11 cellular contexts compared by ENCODE assay signal in the genomic region with DNA sequence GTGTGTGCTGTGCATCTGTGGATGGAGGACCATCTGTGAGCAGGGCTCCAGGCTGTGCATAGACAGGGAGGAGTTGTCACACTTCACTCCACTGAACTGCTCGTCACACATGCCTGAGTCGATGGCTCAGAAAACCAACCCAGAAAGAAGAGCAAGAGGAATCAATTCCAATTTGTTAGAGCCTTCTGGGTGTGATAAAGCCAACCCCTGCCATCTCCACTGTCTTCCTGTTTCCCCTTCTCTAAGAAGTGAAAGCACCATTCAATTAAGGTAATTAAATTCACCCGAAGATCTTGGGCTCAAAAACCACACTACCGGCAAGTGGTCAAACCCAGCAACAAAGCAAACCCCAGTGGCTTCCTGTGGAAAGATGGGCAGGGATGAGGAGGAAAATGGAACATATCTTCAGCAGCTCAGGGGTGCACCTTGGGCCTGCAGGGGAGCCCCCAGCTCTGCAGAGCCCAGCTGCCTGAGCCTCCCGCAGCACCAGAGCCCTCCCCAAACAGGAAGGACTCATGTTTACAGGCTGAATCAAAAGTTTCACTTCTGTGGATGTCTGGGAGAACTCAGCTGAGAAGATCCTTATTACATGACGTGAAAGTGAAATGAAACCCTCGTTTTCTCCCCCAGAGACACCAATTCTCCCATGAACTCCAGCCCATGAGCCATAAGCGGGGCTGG. TPM values are rescaled to one million over a fixed set of nuclear protein-coding genes. Genes with fewer than 3 reads are reported as not detected.
DNase-seq lines count a peak whose midpoint lies in the region; ATAC-seq and TF ChIP-seq lines count a peak whose summit lies in the region.
"Had no signal": no experiment of that assay in that cellular context is flagged by ENCODE, and none has a peak within 500 bp of the region (broad histone marks: within the 10 kb centered on the region; RNA-seq: fewer than 3 reads in every experiment).

No MANE protein-coding gene starts in this region.

- CTCF ChIA-PET in Caco-2 (lab: Charles Lee): no interaction called here

- POLR2A ChIA-PET in Caco-2 (lab: Charles Lee): no interaction called here

- H3K4me1 Mint-ChIP-seq in activated T-cell treated with anti-CD3 and anti-CD28 coated beads, Interleukin-2, amount 50 U/mL, for 4 hours (ENCODE audit: low read depth): peaks cover 21% of the 10 kb centered on the region
- H3K4me1 Mint-ChIP-seq in activated naive CD8-positive, alpha-beta T cell (ENCODE audit: low read depth): peaks cover 15% of the 10 kb centered on the region
- H3K4me1 Mint-ChIP-seq in Caco-2 (ENCODE audit: low read depth, unreplicated experiment): no peaks in the 10 kb centered on the region

- H3K27me3 Mint-ChIP-seq in activated T-cell treated with anti-CD3 and anti-CD28 coated beads, Interleukin-2, amount 50 U/mL, for 4 hours (ENCODE audit: low read depth): no peaks in the 10 kb centered on the region
- H3K27me3 Mint-ChIP-seq in activated naive CD8-positive, alpha-beta T cell: peaks cover 1% of the 10 kb centered on the region
- peaks cover 28% of the 10 kb centered on the region for H3K27me3 Mint-ChIP-seq in Caco-2 (ENCODE audit: insufficient read depth, unreplicated experiment)

- TF ChIP-seq CTCF in colonic mucosa (IDR thresholded peaks at IDR 0.05) (no peak), Caco-2 (IDR thresholded peaks at IDR 0.05; ENCODE audit: insufficient read depth in 1 of 2, low read depth in 1 of 2, low read length in 1 of 2, severe bottlenecking in 1 of 2, unreplicated experiment in 1 of 2) (no peak)

- ATAC-seq in activated T-cell treated with anti-CD3 and anti-CD28 coated beads, Interleukin-2, amount 50 U/mL, for 4 hours: peak; percentile 23 to 29
- peak; percentile 74 for ATAC-seq in stimulated activated naive CD8-positive, alpha-beta T cell treated with anti-CD3 and anti-CD28 coated beads, Interleukin-15, Interleukin-2, amounts not matched to agents 100 U/mL and 50 U/mL, for 24 hours
- no peak for ATAC-seq in GM21381 (IDR thresholded peaks at IDR 0.05; ENCODE audit: unreplicated experiment)
- ATAC-seq: K562 had no signal

- H3K4me1 ChIP-seq in colonic mucosa (no peaks in the 10 kb centered on the region), Caco-2 (no peaks in the 10 kb centered on the region)
- H3K4me1 ChIP-seq: suprapubic skin had no signal

- no peak for DNase-seq in activated T-cell treated with anti-CD3 and anti-CD28 coated beads, Interleukin-2, amount 50 U/mL, for 4 hours
- DNase-seq in activated T-cell treated with anti-CD3 and anti-CD28 coated beads, Interleukin-2, amount 50 U/mL, for 1 hour: no peak
- peak; percentile 74 for DNase-seq in Jurkat, Clone E6-1 (ENCODE audit: low read depth, low spot score)
- DNase-seq in stimulated activated naive CD8-positive, alpha-beta T cell treated with anti-CD3 and anti-CD28 coated beads, Interleukin-15, Interleukin-2, amounts not matched to agents 100 U/mL and 50 U/mL, for 24 hours: peak; percentile 56
- DNase-seq in colonic mucosa (no peak), Caco-2 (no peak)
- DNase-seq: hypothalamus had no signal

- BruUV-seq in Caco-2 (replicated peaks; lab: Mats Ljungman, UMichigan): no TSS peak

- peak overlapping the region; percentile 22 for H3K4me3 Mint-ChIP-seq in activated T-cell treated with anti-CD3 and anti-CD28 coated beads, Interleukin-2, amount 50 U/mL, for 4 hours
- H3K4me3 Mint-ChIP-seq in activated naive CD8-positive, alpha-beta T cell: peak overlapping the region; percentile 48
- no peak overlapping the region for H3K4me3 Mint-ChIP-seq in Caco-2 (ENCODE audit: unreplicated experiment)

- H3K9me3 ChIP-seq in colonic mucosa (no peaks in the 10 kb centered on the region), Caco-2 (no peaks in the 10 kb centered on the region)
- H3K9me3 ChIP-seq: suprapubic skin had no signal

- no peaks in the 10 kb centered on the region for H3K36me3 Mint-ChIP-seq in activated T-cell treated with anti-CD3 and anti-CD28 coated beads, Interleukin-2, amount 50 U/mL, for 4 hours (ENCODE audit: insufficient read depth)
- H3K36me3 Mint-ChIP-seq in activated naive CD8-positive, alpha-beta T cell: no peaks in the 10 kb centered on the region
- no peaks in the 10 kb centered on the region for H3K36me3 Mint-ChIP-seq in Caco-2 (ENCODE audit: insufficient read depth, unreplicated experiment)

- H3K4me3 ChIP-seq in Jurkat, Clone E6-1 (ENCODE audit: low read length): peak overlapping the region; percentile 1; the same call in 1 of the 2 replicates
- H3K4me3 ChIP-seq in colonic mucosa (no peak overlapping the region), Caco-2 (ENCODE audit: low read depth, low read length) (no peak overlapping the region)
- H3K4me3 ChIP-seq: K562, suprapubic skin had no signal

- no peak overlapping the region for H3K27ac ChIP-seq in colonic mucosa
- H3K27ac ChIP-seq: suprapubic skin had no signal

- H3K9ac ChIP-seq in colonic mucosa (ENCODE audit: low read depth in 2 of 2, low read length in 2 of 2): no peak overlapping the region

- H3K27ac Mint-ChIP-seq in activated naive CD8-positive, alpha-beta T cell: peak overlapping the region; percentile 74
- H3K27ac Mint-ChIP-seq in Caco-2 (ENCODE audit: unreplicated experiment): no peak overlapping the region

- no peaks in the 10 kb centered on the region for H3K36me3 ChIP-seq in colonic mucosa
- no peaks in the 10 kb centered on the region for H3K36me3 ChIP-seq in Caco-2 (ENCODE audit: control insufficient read depth, insufficient read depth, low read length)
- H3K36me3 ChIP-seq: suprapubic skin had no signal

- no peaks in the 10 kb centered on the region for H3K9me3 Mint-ChIP-seq in activated T-cell treated with anti-CD3 and anti-CD28 coated beads, Interleukin-2, amount 50 U/mL, for 4 hours
- H3K9me3 Mint-ChIP-seq in activated naive CD8-positive, alpha-beta T cell (ENCODE audit: low read depth): no peaks in the 10 kb centered on the region
- no peaks in the 10 kb centered on the region for H3K9me3 Mint-ChIP-seq in Caco-2 (ENCODE audit: unreplicated experiment)

- H3K27me3 ChIP-seq in colonic mucosa: no peaks in the 10 kb centered on the region
- H3K27me3 ChIP-seq in Caco-2 (replicated peaks; ENCODE audit: control insufficient read depth, insufficient read depth, low read length): no peaks in the 10 kb centered on the region; the same call in 1 of the 2 replicates
- H3K27me3 ChIP-seq: suprapubic skin had no signal

- intact Hi-C loops in colonic mucosa (cut with DNase I) (no loop called here), Caco-2 (cut with micrococcal nuclease; ENCODE audit: unreplicated experiment) (no loop called here)

RNA-seq across cellular contexts. Expression of a gene that starts 10.9 kb away (rescaled TPM):
- not detected for total RNA-seq in activated T-cell treated with anti-CD3 and anti-CD28 coated beads, Interleukin-2, amount 50 U/mL, for 4 hours
- not detected for polyA plus RNA-seq in Jurkat, Clone E6-1 (2012; ENCODE audit: insufficient read depth, insufficient read length)
- not detected for total RNA-seq in colonic mucosa
- total RNA-seq in Caco-2 (2022): not detected in 2 replicates
- total RNA-seq: suprapubic skin had no signal

Comparison
In these comparisons a context has a peak if more than half of its experiments do, and no peak if none do; other contexts are left out.
1. DNase-seq: peak in Jurkat, Clone E6-1 (single experiment) and stimulated activated naive CD8-positive, alpha-beta T cell treated with anti-CD3 and anti-CD28 coated beads, Interleukin-15, Interleukin-2, amounts not matched to agents 100 U/mL and 50 U/mL, for 24 hours (single experiment); none in activated T-cell treated with anti-CD3 and anti-CD28 coated beads, Interleukin-2, amount 50 U/mL, for 4 hours (single experiment), activated T-cell treated with anti-CD3 and anti-CD28 coated beads, Interleukin-2, amount 50 U/mL, for 1 hour (single experiment), colonic mucosa (single experiment) and Caco-2 (0 of 2).